Comparison of ENCODE assay signal across 34 cellular contexts in genomic region chr5:109022056-109022455, GRCh38.
DNase-seq lines count a peak whose midpoint lies in the region; ATAC-seq and TF ChIP-seq lines count a peak whose summit lies in the region.
"Had no signal": no experiment of that assay in that cellular context is flagged by ENCODE, and none has a peak within 500 bp of the region (broad histone marks: within the 10 kb centered on the region; RNA-seq: fewer than 3 reads in every experiment).

No MANE protein-coding gene starts in this region.

- H3K36me3 ChIP-seq in heart left ventricle: peaks cover 0 to 4% (median 0%) of the 10 kb centered on the region in 9 donors
- no peaks in the 10 kb centered on the region for H3K36me3 ChIP-seq in Caco-2 (ENCODE audit: control insufficient read depth, insufficient read depth, low read length)
- H3K36me3 ChIP-seq: BE2C, BLaER1 had no signal

- no peak overlapping the region for H3K4me3 Mint-ChIP-seq in Caco-2 (ENCODE audit: unreplicated experiment)
- H3K4me3 Mint-ChIP-seq in stimulated activated naive B cell treated with anti-CD40 and anti-IgM and Interleukin-4, amounts not matched to agents 10 μg/mL and 1 μg/mL and 100 μg/mL, for 72 hours: no peak overlapping the region
- H3K4me3 Mint-ChIP-seq: B cell; CD14-positive monocyte; CD4-positive, alpha-beta memory T cell; CD4-positive, alpha-beta T cell; CD4-positive, CD25-positive, alpha-beta regulatory T cell; CD8-positive, alpha-beta memory T cell; CD8-positive, alpha-beta T cell had no signal

- intact Hi-C loops in heart left ventricle (cut with DNase I): no loop called here
- intact Hi-C loops in left cardiac atrium (cut with DNase I): no loop called here
- intact Hi-C loops in posterior vena cava (cut with DNase I): no loop called here
- intact Hi-C loops in Caco-2 (cut with micrococcal nuclease; ENCODE audit: unreplicated experiment): no loop called here

- TF ChIP-seq CTCF in heart left ventricle (IDR thresholded peaks at IDR 0.05): no peak
- TF ChIP-seq CTCF in Caco-2 (IDR thresholded peaks at IDR 0.05; ENCODE audit: insufficient read depth in 1 of 2, low read depth in 1 of 2, low read length in 1 of 2, severe bottlenecking in 1 of 2, unreplicated experiment in 1 of 2): no peak

- H3K27ac Mint-ChIP-seq in Caco-2 (ENCODE audit: unreplicated experiment): no peak overlapping the region
- H3K27ac Mint-ChIP-seq in stimulated activated naive B cell treated with anti-CD40 and anti-IgM and Interleukin-4, amounts not matched to agents 10 μg/mL and 1 μg/mL and 100 μg/mL, for 72 hours: no peak overlapping the region
- H3K27ac Mint-ChIP-seq: B cell; CD14-positive monocyte; CD4-positive, alpha-beta memory T cell; CD4-positive, alpha-beta T cell; CD4-positive, CD25-positive, alpha-beta regulatory T cell; CD8-positive, alpha-beta T cell had no signal

- H3K9me3 Mint-ChIP-seq in Caco-2 (ENCODE audit: unreplicated experiment): no peaks in the 10 kb centered on the region
- no peaks in the 10 kb centered on the region for H3K9me3 Mint-ChIP-seq in stimulated activated naive B cell treated with anti-CD40 and anti-IgM and Interleukin-4, amounts not matched to agents 10 μg/mL and 1 μg/mL and 100 μg/mL, for 72 hours
- H3K9me3 Mint-ChIP-seq: CD8-positive, alpha-beta T cell had no signal

- TF ChIP-seq POLR2A in heart left ventricle (IDR thresholded peaks at IDR 0.05): no peak

- CTCF ChIA-PET in Caco-2 (lab: Charles Lee): no interaction called here

- H3K4me3 ChIP-seq in heart left ventricle: no peak overlapping the region
- no peak overlapping the region for H3K4me3 ChIP-seq in Caco-2 (ENCODE audit: low read depth, low read length)
- H3K4me3 ChIP-seq: A549; BLaER1; BLaER1 treated with 17β-estradiol and CSF1 and Interleukin-3, amounts not matched to agents 10 nM and 100 nM had no signal

- ATAC-seq in heart left ventricle: peak in 3 of 4 donors; percentile 30 to 61 (median 34)
- ATAC-seq in left cardiac atrium: no peak
- ATAC-seq in HG02884 (IDR thresholded peaks at IDR 0.05; ENCODE audit: unreplicated experiment): no peak
- ATAC-seq in stimulated activated naive B cell treated with anti-CD40 and anti-IgM and Interleukin-4, amounts not matched to agents 10 μg/mL and 1 μg/mL and 100 μg/mL, for 72 hours (replicated peaks): no peak
- ATAC-seq: A549; CD8-positive, alpha-beta T cell had no signal

- no peaks in the 10 kb centered on the region for H3K4me1 Mint-ChIP-seq in Caco-2 (ENCODE audit: low read depth, unreplicated experiment)
- peaks cover 0 to 7% of the 10 kb centered on the region in 2 donors for H3K4me1 Mint-ChIP-seq in stimulated activated naive B cell treated with anti-CD40 and anti-IgM and Interleukin-4, amounts not matched to agents 10 μg/mL and 1 μg/mL and 100 μg/mL, for 72 hours
- H3K4me1 Mint-ChIP-seq: B cell; CD14-positive monocyte; CD4-positive, CD25-positive, alpha-beta regulatory T cell; CD8-positive, alpha-beta memory T cell had no signal

- H3K36me3 Mint-ChIP-seq in Caco-2 (ENCODE audit: insufficient read depth, unreplicated experiment): no peaks in the 10 kb centered on the region
- H3K36me3 Mint-ChIP-seq in stimulated activated naive B cell treated with anti-CD40 and anti-IgM and Interleukin-4, amounts not matched to agents 10 μg/mL and 1 μg/mL and 100 μg/mL, for 72 hours: peaks cover 3 to 5% of the 10 kb centered on the region in 2 donors

- H3K27me3 ChIP-seq in heart left ventricle (no peaks in the 10 kb centered on the region), Caco-2 (replicated peaks; ENCODE audit: control insufficient read depth, insufficient read depth, low read length) (no peaks in the 10 kb centered on the region)
- H3K27me3 ChIP-seq: BE2C; BLaER1; BLaER1 treated with 17β-estradiol and CSF1 and Interleukin-3, amounts not matched to agents 10 nM and 100 nM had no signal

- no peak for DNase-seq in heart left ventricle
- no peak for DNase-seq in left cardiac atrium
- DNase-seq in HT1080 (ENCODE audit: low read depth): peak; percentile 5
- peak; percentile 4 for DNase-seq in dermis blood vessel endothelial cell
- DNase-seq in posterior vena cava (ENCODE audit: low spot score): peak; percentile 32
- DNase-seq in Caco-2: no peak
- no peak for DNase-seq in stimulated activated naive B cell treated with anti-CD40 and anti-IgM and Interleukin-4, amounts not matched to agents 10 μg/mL and 1 μg/mL and 100 μg/mL, for 72 hours
- DNase-seq: 8988T; ACHN; AML-193; BE2C; C1 segment of cervical spinal cord; Calu3; CD4-positive, alpha-beta memory T cell; CD4-positive, alpha-beta T cell; CD4-positive, CD25-positive, alpha-beta regulatory T cell; CD8-positive, alpha-beta memory T cell; CD8-positive, alpha-beta T cell; COR-L47; DMS 273 treated with DMSO at 0.1 percent for 48 hours; DMS153; DMS53; DMS79; DMS79 treated with DMSO at 0.1 percent for 48 hours; DND-41; EL had no signal

- H3K4me1 ChIP-seq in heart left ventricle (no peaks in the 10 kb centered on the region), Caco-2 (no peaks in the 10 kb centered on the region)
- H3K4me1 ChIP-seq: A549; BLaER1; BLaER1 treated with 17β-estradiol and CSF1 and Interleukin-3, amounts not matched to agents 10 nM and 100 nM had no signal

- H3K27ac ChIP-seq in heart left ventricle: no peak overlapping the region
- H3K27ac ChIP-seq: 22Rv1; A549; BLaER1; BLaER1 treated with 17β-estradiol and CSF1 and Interleukin-3, amounts not matched to agents 10 nM and 100 nM; C4-2B had no signal

- no TSS peak for BruUV-seq in Caco-2 (replicated peaks; lab: Mats Ljungman, UMichigan)

- H3K27me3 Mint-ChIP-seq in Caco-2 (ENCODE audit: insufficient read depth, unreplicated experiment): no peaks in the 10 kb centered on the region
- H3K27me3 Mint-ChIP-seq in stimulated activated naive B cell treated with anti-CD40 and anti-IgM and Interleukin-4, amounts not matched to agents 10 μg/mL and 1 μg/mL and 100 μg/mL, for 72 hours: no peaks in the 10 kb centered on the region
- H3K27me3 Mint-ChIP-seq: B cell; CD4-positive, alpha-beta memory T cell; CD4-positive, alpha-beta T cell; CD4-positive, CD25-positive, alpha-beta regulatory T cell; CD8-positive, alpha-beta memory T cell had no signal

- H3K9me3 ChIP-seq in heart left ventricle: peaks cover 0 to 5% (median 0%) of the 10 kb centered on the region in 12 donors
- H3K9me3 ChIP-seq in Caco-2: no peaks in the 10 kb centered on the region; the same call in none of the 2 replicates
- H3K9me3 ChIP-seq: BE2C, BLaER1 had no signal

- POLR2A ChIA-PET in Caco-2 (lab: Charles Lee): no interaction called here

Comparison
In these comparisons a context has a peak if more than half of its experiments do, and no peak if none do; other contexts are left out.
1. ATAC-seq: peak in heart left ventricle (3 of 4); none in left cardiac atrium (0 of 2), HG02884 (single experiment) and stimulated activated naive B cell treated with anti-CD40 and anti-IgM and Interleukin-4, amounts not matched to agents 10 μg/mL and 1 μg/mL and 100 μg/mL, for 72 hours (0 of 2).
2. DNase-seq: peak in HT1080 (single experiment), dermis blood vessel endothelial cell (single experiment) and posterior vena cava (single experiment); none in heart left ventricle (0 of 5), left cardiac atrium (single experiment), Caco-2 (0 of 2) and stimulated activated naive B cell treated with anti-CD40 and anti-IgM and Interleukin-4, amounts not matched to agents 10 μg/mL and 1 μg/mL and 100 μg/mL, for 72 hours (single experiment).